In the genomic region with DNA sequence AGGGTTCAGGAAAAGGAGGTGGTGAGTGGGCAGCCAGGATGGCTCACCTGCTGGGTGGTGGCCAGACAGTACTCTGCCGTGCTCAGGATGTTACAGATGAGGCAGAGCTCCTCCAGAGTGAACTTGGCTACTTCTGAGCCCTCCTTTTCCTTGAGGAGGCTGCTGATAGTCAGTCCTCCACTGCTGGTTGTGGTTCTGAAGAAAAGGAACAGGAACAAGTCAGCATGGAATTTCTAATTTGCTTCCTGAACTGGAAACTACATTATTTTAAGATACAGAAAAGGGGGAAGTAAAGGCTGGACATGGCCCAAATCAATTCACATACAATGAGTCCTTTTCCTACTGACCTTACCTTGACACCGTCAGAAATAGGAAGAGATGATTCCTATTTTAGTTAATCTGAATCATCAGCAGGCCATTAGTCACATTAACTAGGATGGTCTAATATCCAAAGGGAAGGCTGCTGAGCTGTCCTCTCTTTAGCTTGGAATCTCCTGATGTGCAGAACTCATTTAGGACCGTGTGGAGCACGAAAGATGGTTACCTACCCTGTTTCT, we compare ENCODE assay signal across 10 cellular contexts.
DNase-seq lines count a peak whose midpoint lies in the region; ATAC-seq and TF ChIP-seq lines count a peak whose summit lies in the region.
"Had no signal": no experiment of that assay in that cellular context is flagged by ENCODE, and none has a peak within 500 bp of the region (broad histone marks: within the 10 kb centered on the region; RNA-seq: fewer than 3 reads in every experiment).

No MANE protein-coding gene starts in this region.

- ATAC-seq in right cardiac atrium (peak; percentile 51 to 67), GM18520 (IDR thresholded peaks at IDR 0.05; ENCODE audit: unreplicated experiment) (no peak), T-helper 17 cell (no peak)
- ATAC-seq in stimulated activated effector memory CD8-positive, alpha-beta T cell treated with anti-CD3 and anti-CD28 coated beads, Interleukin-12 subunit alpha, Interleukin-12 subunit beta, amount 100 ng/mL, for 72 hours: peak; percentile 2

- no peak for TF ChIP-seq POLR2A in erythroblast (IDR thresholded peaks at IDR 0.05; ENCODE audit: low read length)

- 58% methylated on average over 4 of the region's 4 CpGs for WGBS in right cardiac atrium

- TF ChIP-seq CTCF in brain (conservative IDR thresholded peaks at IDR 0.05): no peak

- peak overlapping the region; percentile 91 for H3K27ac ChIP-seq in right cardiac atrium (ENCODE audit: low read length)

- H3K4me1 Mint-ChIP-seq in IgD-negative memory B cell: peaks cover 0 to 6% (median 4%) of the 10 kb centered on the region in 3 donors
- H3K4me1 Mint-ChIP-seq in brain: no peaks in the 10 kb centered on the region
- H3K4me1 Mint-ChIP-seq in stimulated activated effector memory CD8-positive, alpha-beta T cell treated with anti-CD3 and anti-CD28 coated beads, Interleukin-12 subunit alpha, Interleukin-12 subunit beta, amount 100 ng/mL, for 72 hours: peaks cover 24% of the 10 kb centered on the region
- peaks cover 2% of the 10 kb centered on the region for H3K4me1 Mint-ChIP-seq in T-helper 17 cell

- H3K9me3 ChIP-seq in right cardiac atrium (ENCODE audit: control insufficient read depth, low read length): no peaks in the 10 kb centered on the region
- H3K9me3 ChIP-seq in T-helper 17 cell (ENCODE audit: control insufficient read depth, low read length, poor library complexity, severe bottlenecking): no peaks in the 10 kb centered on the region

- intact Hi-C loops in right cardiac atrium (cut with DNase I): no loop called here

- peaks cover 14% of the 10 kb centered on the region for H3K4me1 ChIP-seq in right cardiac atrium (ENCODE audit: control insufficient read depth, insufficient read depth, low read length)

- H3K4me3 Mint-ChIP-seq in IgD-negative memory B cell: no peak overlapping the region
- no peak overlapping the region for H3K4me3 Mint-ChIP-seq in brain
- no peak overlapping the region for H3K4me3 Mint-ChIP-seq in stimulated activated effector memory CD8-positive, alpha-beta T cell treated with anti-CD3 and anti-CD28 coated beads, Interleukin-12 subunit alpha, Interleukin-12 subunit beta, amount 100 ng/mL, for 72 hours
- no peak overlapping the region for H3K4me3 Mint-ChIP-seq in T-helper 17 cell
- H3K4me3 Mint-ChIP-seq: immature natural killer cell had no signal

- peak overlapping the region; percentile 9 to 65 (median 35) for H3K27ac Mint-ChIP-seq in IgD-negative memory B cell
- peak overlapping the region in 3 of 5 experiments; percentile 38 to 83 (median 73) for H3K27ac Mint-ChIP-seq in brain
- H3K27ac Mint-ChIP-seq in stimulated activated effector memory CD8-positive, alpha-beta T cell treated with anti-CD3 and anti-CD28 coated beads, Interleukin-12 subunit alpha, Interleukin-12 subunit beta, amount 100 ng/mL, for 72 hours: peak overlapping the region; percentile 78
- no peak overlapping the region for H3K27ac Mint-ChIP-seq in T-helper 17 cell
- H3K27ac Mint-ChIP-seq: immature natural killer cell had no signal

- H3K9me3 Mint-ChIP-seq in IgD-negative memory B cell (no peaks in the 10 kb centered on the region), brain (no peaks in the 10 kb centered on the region)
- no peaks in the 10 kb centered on the region for H3K9me3 Mint-ChIP-seq in stimulated activated effector memory CD8-positive, alpha-beta T cell treated with anti-CD3 and anti-CD28 coated beads, Interleukin-12 subunit alpha, Interleukin-12 subunit beta, amount 100 ng/mL, for 72 hours
- H3K9me3 Mint-ChIP-seq: immature natural killer cell had no signal

- peaks cover 12% of the 10 kb centered on the region for H3K36me3 Mint-ChIP-seq in IgD-negative memory B cell
- peaks cover 69% of the 10 kb centered on the region for H3K36me3 Mint-ChIP-seq in brain
- H3K36me3 Mint-ChIP-seq in stimulated activated effector memory CD8-positive, alpha-beta T cell treated with anti-CD3 and anti-CD28 coated beads, Interleukin-12 subunit alpha, Interleukin-12 subunit beta, amount 100 ng/mL, for 72 hours: peaks cover 68% of the 10 kb centered on the region
- peaks cover 5% of the 10 kb centered on the region for H3K36me3 Mint-ChIP-seq in T-helper 17 cell (ENCODE audit: low read depth)

- no peak overlapping the region for H3K4me3 ChIP-seq in right cardiac atrium (ENCODE audit: low read length)

- no peaks in the 10 kb centered on the region for H3K27me3 Mint-ChIP-seq in IgD-negative memory B cell
- H3K27me3 Mint-ChIP-seq in brain: no peaks in the 10 kb centered on the region
- H3K27me3 Mint-ChIP-seq in T-helper 17 cell: no peaks in the 10 kb centered on the region

- DNase-seq in right cardiac atrium: no peak
- no peak for DNase-seq in stimulated activated effector memory CD8-positive, alpha-beta T cell treated with anti-CD3 and anti-CD28 coated beads, Interleukin-12 subunit alpha, Interleukin-12 subunit beta, amount 100 ng/mL, for 72 hours (ENCODE audit: low spot score in 2 of 2)
- no peak for DNase-seq in T-helper 17 cell
- DNase-seq in NCI-H1105 (lab: John Stamatoyannopoulos, UW): no peak
- no peak for DNase-seq in erythroblast (lab: John Stamatoyannopoulos, UW)
- DNase-seq: immature natural killer cell, NCI-H2081 had no signal

- H3K27me3 ChIP-seq in right cardiac atrium (ENCODE audit: control insufficient read depth, insufficient read depth): no peaks in the 10 kb centered on the region

Comparison
In these comparisons a context has a peak if more than half of its experiments do, and no peak if none do; other contexts are left out.
1. ATAC-seq: peak in right cardiac atrium (2 of 2) and stimulated activated effector memory CD8-positive, alpha-beta T cell treated with anti-CD3 and anti-CD28 coated beads, Interleukin-12 subunit alpha, Interleukin-12 subunit beta, amount 100 ng/mL, for 72 hours (single experiment); none in GM18520 (single experiment) and T-helper 17 cell (single experiment).